Comparison of ENCODE assay signal across 19 cellular contexts in genomic region chr1:232844791-232845190, GRCh38. TPM values are rescaled to one million over a fixed set of nuclear protein-coding genes. Genes with fewer than 3 reads are reported as not detected.
DNase-seq lines count a peak whose midpoint lies in the region; ATAC-seq, FAIRE-seq and TF ChIP-seq lines count a peak whose summit lies in the region.
"Had no signal": no experiment of that assay in that cellular context is flagged by ENCODE, and none has a peak within 500 bp of the region (broad histone marks: within the 10 kb centered on the region; RNA-seq: fewer than 3 reads in every experiment).

No MANE protein-coding gene starts in this region.

- no peak overlapping the region for H3K4me3 ChIP-seq in neural progenitor cell
- H3K4me3 ChIP-seq: GM23338, Peyer's patch had no signal

- no peak overlapping the region for H3K4me3 Mint-ChIP-seq in neural progenitor cell
- H3K4me3 Mint-ChIP-seq: GM23338; naive thymus-derived CD4-positive, alpha-beta T cell had no signal

- H3K27me3 ChIP-seq in neural progenitor cell, result peaks cover 30% of the 10 kb centered on the region
- H3K27me3 ChIP-seq: Peyer's patch had no signal

- no peak overlapping the region for H3K9ac ChIP-seq in neural progenitor cell

- H3K27ac Mint-ChIP-seq in neural progenitor cell, result no peak overlapping the region
- H3K27ac Mint-ChIP-seq: activated naive CD4-positive, alpha-beta T cell treated with anti-CD3 and anti-CD28 coated beads, Interleukin-2, amount 50 U/mL, for 72 hours; GM23338; naive thymus-derived CD4-positive, alpha-beta T cell had no signal

- H3K4me2 ChIP-seq in neural progenitor cell, result peak overlapping the region; percentile 55
- H3K4me2 ChIP-seq: GM23338 had no signal

- FAIRE-seq in RCC 7860 (lab: Jason Lieb, UNC), result peak; percentile 94
- FAIRE-seq: islet of Langerhans had no signal

- DNase-seq in ELR (ENCODE audit: low read depth) (peak; percentile 81), RCC 7860 (ENCODE audit: low spot score) (peak; percentile 94), dermis blood vessel endothelial cell (peak; percentile 7), neural progenitor cell (ENCODE audit: low spot score) (no peak), SHP77 (lab: John Stamatoyannopoulos, UW) (no peak), Ammon's horn (ENCODE audit: low spot score) (no peak)
- DNase-seq: activated CD4-positive, alpha-beta T cell treated with anti-CD3 and anti-CD28 coated beads for 1 hour; activated CD8-positive, alpha-beta memory T cell treated with anti-CD3 and anti-CD28 coated beads for 24 hours; activated T-cell treated with anti-CD3 and anti-CD28 coated beads, Interleukin-2, amount 50 U/mL, for 48 hours; DND-41; naive thymus-derived CD4-positive, alpha-beta T cell; Peyer's patch; right cardiac atrium; T-helper 9 cell had no signal

- H3K4me1 ChIP-seq in neural progenitor cell, result peaks cover 26% of the 10 kb centered on the region
- H3K4me1 ChIP-seq: Peyer's patch had no signal

- peaks cover 3% of the 10 kb centered on the region for H3K36me3 Mint-ChIP-seq in neural progenitor cell

- H2AFZ ChIP-seq in neural progenitor cell (replicated peaks), result no peak overlapping the region
- H2AFZ ChIP-seq: GM23338 had no signal

- peaks cover 21% of the 10 kb centered on the region for H3K4me1 Mint-ChIP-seq in neural progenitor cell
- H3K4me1 Mint-ChIP-seq: naive thymus-derived CD4-positive, alpha-beta T cell had no signal

- H3K9me3 Mint-ChIP-seq in neural progenitor cell, result peaks cover 24% of the 10 kb centered on the region

- peaks cover 31% of the 10 kb centered on the region for H3F3A ChIP-seq in neural progenitor cell (ENCODE audit: low read depth)

- H3K9me3 ChIP-seq in neural progenitor cell (ENCODE audit: low read depth), result peaks cover 7% of the 10 kb centered on the region
- H3K9me3 ChIP-seq: Peyer's patch had no signal

- ATAC-seq in esophagus mucosa, result no peak
- ATAC-seq: GM23338; naive thymus-derived CD4-positive, alpha-beta T cell; right cardiac atrium; SK-N-SH treated with all-trans-retinoic acid at 6 μM for 48 hours had no signal

- peaks cover 25% of the 10 kb centered on the region for H4K20me1 ChIP-seq in neural progenitor cell (ENCODE audit: low read depth)

- H3K27ac ChIP-seq in neural progenitor cell, result no peak overlapping the region
- H3K27ac ChIP-seq: Peyer's patch had no signal

- no peaks in the 10 kb centered on the region for H3K79me2 ChIP-seq in neural progenitor cell (ENCODE audit: low read depth)

- no peaks in the 10 kb centered on the region for H3K36me3 ChIP-seq in neural progenitor cell
- H3K36me3 ChIP-seq: Peyer's patch had no signal

- no peak for TF ChIP-seq CTCF in neural progenitor cell (IDR thresholded peaks at IDR 0.05)

- peaks cover 3% of the 10 kb centered on the region for H3K27me3 Mint-ChIP-seq in neural progenitor cell (ENCODE audit: insufficient read depth, low read depth)
- H3K27me3 Mint-ChIP-seq: naive thymus-derived CD4-positive, alpha-beta T cell had no signal

RNA-seq across cellular contexts. Expression of gene MAP10, which starts 39.6 kb away (rescaled TPM):
- total RNA-seq in dermis blood vessel endothelial cell, result 1.2 and 1.7 TPM in 2 replicates
- 3.3 and 4.2 TPM in 2 replicates for total RNA-seq in neural progenitor cell (ENCODE audit: low replicate concordance)
- 0.72 TPM for total RNA-seq in esophagus mucosa

Comparison
In these comparisons a context has a peak if more than half of its experiments do, and no peak if none do; other contexts are left out.
1. DNase-seq: peak in ELR (single experiment), RCC 7860 (single experiment) and dermis blood vessel endothelial cell (single experiment); none in neural progenitor cell (single experiment), SHP77 (0 of 2) and Ammon's horn (single experiment).